7 cellular contexts compared by ENCODE assay signal in genomic region chr5:151315998-151316597, GRCh38. TPM values are rescaled to one million over a fixed set of nuclear protein-coding genes. Genes with fewer than 3 reads are reported as not detected.
DNase-seq lines count a peak whose midpoint lies in the region; ATAC-seq, FAIRE-seq and TF ChIP-seq lines count a peak whose summit lies in the region.

No MANE protein-coding gene starts in this region.

- H3K9me1 ChIP-seq in K562 (ENCODE audit: control insufficient read depth, insufficient read depth, low read length) = no peaks in the 10 kb centered on the region

- peak; percentile 70 to 85 for TF ChIP-seq RAD21 in K562 (CRISPR knock-in tag; conservative IDR thresholded peaks at IDR 0.05 in 1 of 2, IDR thresholded peaks at IDR 0.05 in 1 of 2)

- peak; percentile 95 for TF ChIP-seq CTCF in GM06990 (IDR thresholded peaks at IDR 0.05; ENCODE audit: insufficient read depth, low read length, poor library complexity, severe bottlenecking)
- TF ChIP-seq CTCF in KMS-11 (conservative IDR thresholded peaks at IDR 0.05; ENCODE audit: low read depth, low read length) = peak; percentile 84
- TF ChIP-seq CTCF in K562 (IDR thresholded peaks at IDR 0.05 in 2 of 3, conservative IDR thresholded peaks at IDR 0.05 in 1 of 3; ENCODE audit: insufficient read depth in 2 of 3, low read depth in 1 of 3, low read length in 3 of 3) = peak; percentile 82 to 90 (median 89)

- H3K9me3 ChIP-seq in K562 (replicated peaks; ENCODE audit: control insufficient read depth, insufficient read depth, low read depth, low read length) = no peaks in the 10 kb centered on the region

- ATAC-seq in GM21619 (IDR thresholded peaks at IDR 0.05; ENCODE audit: unreplicated experiment) = peak; percentile 70
- peak; percentile 98 for ATAC-seq in K562

- intact Hi-C loops in K562 (cut with micrococcal nuclease) = loop anchor here (1.0 to 5.0 kb wide), 5 partner anchors 31 to 264 kb away; no protein-coding TSS in a partner anchor

- H3K4me2 ChIP-seq in KMS-11 (no peak overlapping the region), K562 (ENCODE audit: insufficient read depth, low read length) (no peak overlapping the region)

- H3K27ac ChIP-seq in KMS-11 (no peak overlapping the region), K562 (ENCODE audit: extremely low read depth, low read depth, low read length) (no peak overlapping the region)

- H4K20me1 ChIP-seq in KMS-11 (ENCODE audit: insufficient read depth) = no peaks in the 10 kb centered on the region
- H4K20me1 ChIP-seq in K562 (replicated peaks; ENCODE audit: control insufficient read depth, insufficient read depth, low read length) = no peaks in the 10 kb centered on the region

- H2AFZ ChIP-seq in KMS-11 (ENCODE audit: low read depth) (no peak overlapping the region), K562 (ENCODE audit: low read depth, low read length) (no peak overlapping the region)

- H3K4me1 ChIP-seq in KMS-11 (ENCODE audit: low read depth, poor library complexity, severe bottlenecking) (no peaks in the 10 kb centered on the region), K562 (replicated peaks in 1 of 2; ENCODE audit: control insufficient read depth in 2 of 2, insufficient read depth in 2 of 2, low read length in 2 of 2) (no peaks in the 10 kb centered on the region)

- H3K79me2 ChIP-seq in KMS-11 (ENCODE audit: insufficient read depth, low read depth) (no peaks in the 10 kb centered on the region), K562 (ENCODE audit: control insufficient read depth, insufficient read depth, low read length) (no peaks in the 10 kb centered on the region)

- POLR2A ChIA-PET in K562 (lab: Yijun Ruan, JAX) = interaction anchor here (0.5 to 0.6 kb wide), 2 partner anchors 69 to 216 kb away, joined by 3 read pairs; no protein-coding TSS in a partner anchor

- H3K36me3 ChIP-seq in GM06990 (ENCODE audit: control insufficient read depth, insufficient read depth, low read length) (no peaks in the 10 kb centered on the region), KMS-11 (ENCODE audit: insufficient read depth) (no peaks in the 10 kb centered on the region), K562 (ENCODE audit: control insufficient read depth, insufficient read depth, low read length) (no peaks in the 10 kb centered on the region)

- WGBS in K562 (ENCODE audit: insufficient coverage, low coverage, missing lambda C conversion rate) = 2% methylated on average over 8 of the region's 8 CpGs

- in situ Hi-C loops in K562 (cut with MboI) = no loop called here

- H3K27me3 ChIP-seq in GM06990 (replicated peaks; ENCODE audit: control insufficient read depth, insufficient read depth, low read length) (no peaks in the 10 kb centered on the region), KMS-11 (ENCODE audit: insufficient read depth, low read depth) (no peaks in the 10 kb centered on the region), K562 (ENCODE audit: control insufficient read depth in 2 of 2, insufficient read depth in 2 of 2, low read length in 2 of 2) (peaks cover 0 to 9% of the 10 kb centered on the region in 2 experiments; a peak in 1 of 5 replicates)

- no TSS peak for BruUV-seq in K562 (replicated peaks; lab: Mats Ljungman, UMichigan)

- CTCF ChIA-PET in K562 (lab: Yijun Ruan, JAX; ENCODE audit: low intra/inter-chr PET ratio) = interaction anchor here (0.6 to 0.7 kb wide), 3 partner anchors 82 to 264 kb away, joined by 3 to 5 read pairs (median 4); no protein-coding TSS in a partner anchor

- no peak for TF ChIP-seq EP300 in K562 (IDR thresholded peaks at IDR 0.05; ENCODE audit: low read length)

- peak; percentile 89 for FAIRE-seq in K562 (lab: Jason Lieb, UNC)

- H3K4me3 ChIP-seq in GM06990 (replicated peaks; ENCODE audit: low read depth, low read length) (no peak overlapping the region), KMS-11 (IDR thresholded peaks at IDR 0.05; ENCODE audit: insufficient read depth, low read depth, low read length) (no peak overlapping the region), K562 (no peak overlapping the region)

- no peak for TF ChIP-seq POLR2A in K562 (conservative IDR thresholded peaks at IDR 0.05)

- DNase-seq in GM06990 (ENCODE audit: extremely low read depth, insufficient read length) (no peak), T-helper 2 cell (peak in 3 of 5 experiments; percentile 8 to 42 (median 30)), K562 (ENCODE audit: extremely low read depth in 1 of 4, low spot score in 3 of 4) (peak; percentile 67 to 71 (median 68)), iris pigment epithelial cell (ENCODE audit: low read depth) (peak; percentile 73)
- peak; percentile 13 to 37 (median 26) for DNase-seq in stimulated activated CD4-positive, alpha-beta T cell treated with anti-CD3 and anti-CD28 coated beads, Interleukin-1b, Interleukin-23, amount 100 ng/mL, for 24 hours (ENCODE audit: low read depth in 4 of 4, low spot score in 1 of 4)

- H3K9ac ChIP-seq in KMS-11 = no peak overlapping the region
- no peak overlapping the region for H3K9ac ChIP-seq in K562 (ENCODE audit: insufficient read depth in 1 of 2, low read depth in 2 of 2, low read length in 2 of 2)

TF ChIP-seq in K562, 482 proteins besides CTCF, POLR2A, EP300 and RAD21 (continues in another document):
- TF ChIP-seq GATA2 (CRISPR knock-in tag; IDR thresholded peaks at IDR 0.05) = no peak
- TF ChIP-seq ZBTB9 (CRISPR knock-in tag; IDR thresholded peaks at IDR 0.05) = no peak
- no peak for TF ChIP-seq BCLAF1 (IDR thresholded peaks at IDR 0.05; ENCODE audit: borderline replicate concordance in 1 of 2, control insufficient read depth in 1 of 2, low read depth in 2 of 2, low read length in 1 of 2)

RNA-seq across cellular contexts. Expression of gene SLC36A3, which starts 12.5 kb away (rescaled TPM):
- not detected in 2 replicates for total RNA-seq in K562 (2011; cell fraction: chromatin; rRNA removed; ENCODE audit: low replicate concordance)
- total RNA-seq in K562 (2011; cell fraction: nucleolus; rRNA removed) = not detected in 2 replicates
- not detected in 2 replicates for total RNA-seq in K562 (2011; cell fraction: nucleoplasm; rRNA removed)
- total RNA-seq in K562 (2014; rRNA removed) (not detected in 2 replicates), K562 (2014; rRNA removed; fragmentation: Illumina TruSeq; extraction: Trizol) (not detected in 2 replicates), K562 (2015; rRNA removed; fragmentation: Illumina TruSeq; extraction: Trizol) (not detected in 2 replicates), K562 (2021) (not detected in 2 replicates)
- polyA plus RNA-seq in K562 (2011; rRNA removed) (not detected in 2 replicates), K562 (2014; fragmentation: Illumina TruSeq; extraction: Trizol) (not detected in 2 replicates), K562 (2014; fragmentation: Nextera tagmentation; extraction: Ambion mirVana) (not detected), K562 (2014; rRNA removed) (not detected in 2 replicates)
- not detected in 2 replicates for polyA plus RNA-seq in K562 (2011; cell fraction: cytosol; rRNA removed)
- polyA plus RNA-seq in K562 (2011; cell fraction: nucleus; rRNA removed) = not detected in 2 replicates
- polyA plus RNA-seq in K562 (2012) = not detected in 2 replicates
- not detected in 2 replicates for polyA minus RNA-seq in K562 (2011; rRNA and poly(A)+ RNA removed)
- polyA minus RNA-seq in K562 (2011; cell fraction: cytosol; rRNA and poly(A)+ RNA removed) = not detected in 2 replicates
- not detected in 2 replicates for polyA minus RNA-seq in K562 (2011; cell fraction: nucleus; rRNA and poly(A)+ RNA removed)

RNA-seq across cellular contexts. Expression of gene SLC36A2, which starts 31.3 kb away (rescaled TPM):
- not detected in 2 replicates for total RNA-seq in K562 (2011; cell fraction: chromatin; rRNA removed; ENCODE audit: low replicate concordance)
- not detected in 2 replicates for total RNA-seq in K562 (2011; cell fraction: nucleolus; rRNA removed)
- total RNA-seq in K562 (2011; cell fraction: nucleoplasm; rRNA removed) = not detected in 2 replicates
- not detected in 2 replicates for total RNA-seq in K562 (2014; rRNA removed)
- not detected in 2 replicates for total RNA-seq in K562 (2014; rRNA removed; fragmentation: Illumina TruSeq; extraction: Trizol)
- not detected in 2 replicates for total RNA-seq in K562 (2015; rRNA removed; fragmentation: Illumina TruSeq; extraction: Trizol)
- total RNA-seq in K562 (2021) = not detected in 2 replicates
- not detected in 2 replicates for polyA plus RNA-seq in K562 (2011; rRNA removed)
- polyA plus RNA-seq in K562 (2011; cell fraction: cytosol; rRNA removed) = not detected in 2 replicates
- not detected in 2 replicates for polyA plus RNA-seq in K562 (2011; cell fraction: nucleus; rRNA removed)
- 0.03 TPM in 1 of 2 replicates, not detected in the other for polyA plus RNA-seq in K562 (2012)
- polyA plus RNA-seq in K562 (2014; fragmentation: Illumina TruSeq; extraction: Trizol) = not detected in 2 replicates
- polyA plus RNA-seq in K562 (2014; fragmentation: Nextera tagmentation; extraction: Ambion mirVana) = not detected
- not detected in 2 replicates for polyA plus RNA-seq in K562 (2014; rRNA removed)
- polyA minus RNA-seq in K562 (2011; rRNA and poly(A)+ RNA removed) = not detected in 2 replicates
- polyA minus RNA-seq in K562 (2011; cell fraction: cytosol; rRNA and poly(A)+ RNA removed) = not detected in 2 replicates
- not detected in 2 replicates for polyA minus RNA-seq in K562 (2011; cell fraction: nucleus; rRNA and poly(A)+ RNA removed)
